ENCODE assay signal across 13 cellular contexts in the genomic region with DNA sequence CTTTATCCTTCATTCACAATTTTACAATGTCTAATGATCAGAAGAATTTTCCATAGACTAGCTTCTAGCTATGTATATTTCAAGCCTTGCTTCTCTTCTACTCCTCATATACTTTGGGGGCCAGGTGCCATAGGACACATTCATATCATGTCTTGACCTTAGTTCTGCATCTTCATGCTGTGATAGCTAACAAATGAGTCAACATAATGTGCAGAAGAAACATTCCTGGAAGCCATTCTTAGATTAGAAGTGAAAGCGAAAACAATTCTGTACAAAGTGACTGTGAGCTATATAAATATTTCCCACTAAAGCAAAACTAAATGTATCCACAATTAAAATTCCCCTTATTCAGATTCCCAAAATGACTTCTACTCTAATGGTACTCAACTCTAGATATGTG.
DNase-seq lines count a peak whose midpoint lies in the region; ATAC-seq and TF ChIP-seq lines count a peak whose summit lies in the region.
"Had no signal": no experiment of that assay in that cellular context is flagged by ENCODE, and none has a peak within 500 bp of the region (broad histone marks: within the 10 kb centered on the region; RNA-seq: fewer than 3 reads in every experiment).

No MANE protein-coding gene starts in this region.

- H3K27ac Mint-ChIP-seq in neural progenitor cell: no peak overlapping the region
- H3K27ac Mint-ChIP-seq: activated T-helper 17 cell treated with anti-CD3 and anti-CD28 coated beads, Interleukin-2, amount 50 U/mL, for 72 hours; B cell; dendritic cell treated with granulocyte-macrophage colony-stimulating factor and Interleukin-4, amounts not matched to agents 40 ng/mL and 50 ng/mL, for 4 days had no signal

- H3F3A ChIP-seq in neural progenitor cell (ENCODE audit: low read depth): no peaks in the 10 kb centered on the region

- H3K9me3 Mint-ChIP-seq in neural progenitor cell: no peaks in the 10 kb centered on the region
- H3K9me3 Mint-ChIP-seq: dendritic cell treated with granulocyte-macrophage colony-stimulating factor and Interleukin-4, amounts not matched to agents 40 ng/mL and 50 ng/mL, for 4 days had no signal

- H3K27me3 ChIP-seq in neural progenitor cell: no peaks in the 10 kb centered on the region

- CTCF ChIA-PET in RWPE1 (lab: Yijun Ruan, JAX): interaction anchor here (0.6 kb wide), 3 partner anchors 13 to 221 kb away, joined by 3 read pairs; no protein-coding TSS in a partner anchor

- POLR2A ChIA-PET in RWPE1 (lab: Yijun Ruan, JAX; ENCODE audit: low non-redundant PET): no interaction called here

- no peaks in the 10 kb centered on the region for H3K27me3 Mint-ChIP-seq in neural progenitor cell (ENCODE audit: insufficient read depth, low read depth)
- H3K27me3 Mint-ChIP-seq: B cell; dendritic cell treated with granulocyte-macrophage colony-stimulating factor and Interleukin-4, amounts not matched to agents 40 ng/mL and 50 ng/mL, for 4 days had no signal

- H3K4me2 ChIP-seq in neural progenitor cell: no peak overlapping the region

- H3K36me3 ChIP-seq in neural progenitor cell: no peaks in the 10 kb centered on the region

- no peaks in the 10 kb centered on the region for H3K36me3 Mint-ChIP-seq in neural progenitor cell

- H3K4me3 Mint-ChIP-seq in neural progenitor cell: no peak overlapping the region
- H3K4me3 Mint-ChIP-seq: activated T-helper 17 cell treated with anti-CD3 and anti-CD28 coated beads, Interleukin-2, amount 50 U/mL, for 72 hours; B cell; dendritic cell treated with granulocyte-macrophage colony-stimulating factor and Interleukin-4, amounts not matched to agents 40 ng/mL and 50 ng/mL, for 4 days had no signal

- ATAC-seq in GM19328 (IDR thresholded peaks at IDR 0.05; ENCODE audit: unreplicated experiment) (peak; percentile 57), HG02884 (IDR thresholded peaks at IDR 0.05; ENCODE audit: unreplicated experiment) (peak; percentile 97)
- ATAC-seq: activated T-helper 17 cell treated with anti-CD3 and anti-CD28 coated beads, Interleukin-2, amount 50 U/mL, for 72 hours had no signal

- H3K4me1 ChIP-seq in neural progenitor cell: peaks cover 9% of the 10 kb centered on the region

- H3K79me2 ChIP-seq in neural progenitor cell (ENCODE audit: low read depth): no peaks in the 10 kb centered on the region

- H4K20me1 ChIP-seq in neural progenitor cell (ENCODE audit: low read depth): no peaks in the 10 kb centered on the region

- in situ Hi-C loops in astrocyte of the cerebellum (cut with HindIII; ENCODE audit: low sequenced_read_pairs): no loop called here

- no peak overlapping the region for H3K9ac ChIP-seq in neural progenitor cell

- H3K4me1 Mint-ChIP-seq in neural progenitor cell: no peaks in the 10 kb centered on the region
- H3K4me1 Mint-ChIP-seq: activated T-helper 17 cell treated with anti-CD3 and anti-CD28 coated beads, Interleukin-2, amount 50 U/mL, for 72 hours; B cell had no signal

- no peak overlapping the region for H2AFZ ChIP-seq in neural progenitor cell (replicated peaks)

- TF ChIP-seq CTCF in astrocyte of the cerebellum (IDR thresholded peaks at IDR 0.05; ENCODE audit: low read depth, low read length, missing control alignments): no peak
- TF ChIP-seq CTCF in neural progenitor cell (IDR thresholded peaks at IDR 0.05): no peak
- TF ChIP-seq CTCF in RWPE1 (conservative IDR thresholded peaks at IDR 0.05; ENCODE audit: low read depth): no peak

- no peaks in the 10 kb centered on the region for H3K9me3 ChIP-seq in neural progenitor cell (ENCODE audit: low read depth)

- H3K4me3 ChIP-seq in astrocyte of the cerebellum (ENCODE audit: low read depth, low read length) (no peak overlapping the region), neural progenitor cell (no peak overlapping the region)

- DNase-seq in ELR (ENCODE audit: low read depth) (peak; percentile 13), astrocyte of the cerebellum (ENCODE audit: low read depth) (peak; percentile 0), NCI-H1436 treated with DMSO at 0.1 percent for 48 hours (lab: John Stamatoyannopoulos, UW) (no peak), neural progenitor cell (ENCODE audit: low spot score) (no peak), germinal center (ENCODE audit: low spot score) (no peak), RWPE1 (ENCODE audit: low spot score) (no peak)
- DNase-seq: hypothalamus, T-helper 9 cell had no signal

- H3K27ac ChIP-seq in neural progenitor cell: no peak overlapping the region
- H3K27ac ChIP-seq in RWPE1: no peak overlapping the region

Comparison
In these comparisons a context has a peak if more than half of its experiments do, and no peak if none do; other contexts are left out.
1. DNase-seq: peak in ELR (single experiment) and astrocyte of the cerebellum (single experiment); none in NCI-H1436 treated with DMSO at 0.1 percent for 48 hours (single experiment), neural progenitor cell (single experiment), germinal center (single experiment) and RWPE1 (single experiment).